In genomic region chr7:49974035-49974434, GRCh38 we compare ENCODE assay signal across 35 cellular contexts.
"Had no signal": no experiment of that assay in that cellular context is flagged by ENCODE, and none has a peak within 500 bp of the region (broad histone marks: within the 10 kb centered on the region; RNA-seq: fewer than 3 reads in every experiment).

No MANE protein-coding gene starts in this region.

- DNase-seq: Karpas-422, Kasumi-1, MG63, MM.1S, MV-4-11, NCI-H1048, NCI-H1092, NCI-H1092 treated with DMSO at 0.1 percent for 48 hours, NCI-H1105, NCI-H1105 treated with DMSO at 0.1 percent for 48 hours, NCI-H1417, NCI-H1417 treated with DMSO at 0.1 percent for 48 hours, NCI-H1436, NCI-H1436 treated with DMSO at 0.1 percent for 48 hours, NCI-H146, NCI-H1694, NCI-H1694 treated with DMSO at 0.1 percent for 48 hours, NCI-H187, NCI-H187 treated with DMSO at 0.1 percent for 48 hours, NCI-H1930, NCI-H2029, NCI-H2029 treated with DMSO at 0.1 percent for 48 hours, NCI-H2081, NCI-H2081 treated with DMSO at 0.1 percent for 48 hours, NCI-H2107, NCI-H2171, NCI-H2171 treated with DMSO at 0.1 percent for 48 hours, NCI-H2227 treated with DMSO at 0.1 percent for 48 hours, NCI-H226, NCI-H345, NCI-H446, NCI-H446 treated with DMSO at 0.1 percent for 48 hours, NCI-H510A, NCI-H510A treated with DMSO at 0.1 percent for 48 hours, NCI-H524 had no signal

- H3K9me3 ChIP-seq: MG63 had no signal

- H3K4me3 ChIP-seq: MG63 had no signal

- H3K27me3 ChIP-seq: MG63 had no signal

- H3K36me3 ChIP-seq: MG63 had no signal
